In genomic region chr3:33233884-33234283, GRCh38 we compare ENCODE assay signal across 14 cellular contexts. TPM values are rescaled to one million over a fixed set of nuclear protein-coding genes. Genes with fewer than 3 reads are reported as not detected.
"Had no signal": no experiment of that assay in that cellular context is flagged by ENCODE, and none has a peak within 500 bp of the region (broad histone marks: within the 10 kb centered on the region; RNA-seq: fewer than 3 reads in every experiment).

No MANE protein-coding gene starts in this region.

- H3K36me3 ChIP-seq: heart left ventricle had no signal

- H3K4me1 ChIP-seq: heart left ventricle, psoas muscle had no signal

- H3K27ac ChIP-seq: heart left ventricle, psoas muscle had no signal

- H3K27me3 ChIP-seq: heart left ventricle had no signal

- H3K9me3 ChIP-seq: psoas muscle had no signal

- ATAC-seq: effector memory CD8-positive, alpha-beta T cell; heart left ventricle; naive thymus-derived CD4-positive, alpha-beta T cell; psoas muscle had no signal

- H3K4me2 ChIP-seq: smooth muscle cell had no signal

- H3K27ac Mint-ChIP-seq: effector memory CD8-positive, alpha-beta T cell; naive thymus-derived CD4-positive, alpha-beta T cell; nephron progenitor cell had no signal

- H3K4me3 ChIP-seq: heart left ventricle, psoas muscle, smooth muscle cell had no signal

- DNase-seq: cortex of kidney; effector memory CD8-positive, alpha-beta T cell; erythroblast; heart left ventricle; hippocampal formation; mesendoderm; naive thymus-derived CD4-positive, alpha-beta T cell; nephron progenitor cell; psoas muscle; retina; stimulated activated CD4-positive, alpha-beta T cell treated with anti-CD3 and anti-CD28 coated beads, Interleukin-2, amount 100 ng/mL, for 48 hours; stimulated activated naive CD4-positive, alpha-beta T cell treated with Interleukin-2 at 50 U/mL for 16 hours; trophoblast cell had no signal

- H3K4me3 Mint-ChIP-seq: effector memory CD8-positive, alpha-beta T cell; naive thymus-derived CD4-positive, alpha-beta T cell; nephron progenitor cell had no signal

- H3K9me3 Mint-ChIP-seq: effector memory CD8-positive, alpha-beta T cell had no signal

RNA-seq across cellular contexts. Expression of gene SUSD5, which starts 15.3 kb away (rescaled TPM):
- total RNA-seq: naive thymus-derived CD4-positive, alpha-beta T cell had no signal

RNA-seq across cellular contexts. Expression of gene FBXL2, which starts 43.4 kb away (rescaled TPM):
- total RNA-seq: naive thymus-derived CD4-positive, alpha-beta T cell had no signal
